ENCODE assay signal across 13 cellular contexts in genomic region chr19:12675940-12676339, GRCh38. TPM values are rescaled to one million over a fixed set of nuclear protein-coding genes. Genes with fewer than 3 reads are reported as not detected.
"Had no signal": no experiment of that assay in that cellular context is flagged by ENCODE, and none has a peak within 500 bp of the region (broad histone marks: within the 10 kb centered on the region; RNA-seq: fewer than 3 reads in every experiment).

No MANE protein-coding gene starts in this region.

- H3K9me3 ChIP-seq: adrenal gland, neutrophil, suprapubic skin, upper lobe of left lung had no signal

- H3K4me3 ChIP-seq: adrenal gland, cardiac muscle cell, lung, skin epidermis, suprapubic skin, upper lobe of left lung had no signal

- H3K4me3 Mint-ChIP-seq: activated naive CD4-positive, alpha-beta T cell treated with anti-CD3 and anti-CD28 coated beads for 36 hours; stimulated activated naive CD8-positive, alpha-beta T cell treated with anti-CD3 and anti-CD28 coated beads, Interleukin-15, Interleukin-2, amounts not matched to agents 100 ng/mL and 50 ng/mL, for 24 hours had no signal

- H3K27ac Mint-ChIP-seq: activated naive CD4-positive, alpha-beta T cell treated with anti-CD3 and anti-CD28 coated beads for 36 hours had no signal

- H3K9me3 Mint-ChIP-seq: activated CD4-positive, alpha-beta T cell treated with anti-CD3 and anti-CD28 coated beads, Interleukin-2, amount 10 ng/mL, durations not matched to agents 24 days and 14 days; activated naive CD4-positive, alpha-beta T cell treated with anti-CD3 and anti-CD28 coated beads for 36 hours; naive B cell; stimulated activated naive CD8-positive, alpha-beta T cell treated with anti-CD3 and anti-CD28 coated beads, Interleukin-15, Interleukin-2, amounts not matched to agents 100 ng/mL and 50 ng/mL, for 24 hours had no signal

- H3K4me1 ChIP-seq: adrenal gland had no signal

- H3K27ac ChIP-seq: adrenal gland, cardiac muscle cell, skin epidermis, suprapubic skin, upper lobe of left lung had no signal

- H3K27me3 ChIP-seq: adrenal gland, cardiac muscle cell, neutrophil, suprapubic skin, upper lobe of left lung had no signal

RNA-seq across cellular contexts. Expression of gene GNG14, which starts 11.9 kb away (rescaled TPM):
- total RNA-seq: activated CD4-positive, alpha-beta T cell treated with anti-CD3 and anti-CD28 coated beads, Interleukin-2, amount 10 ng/mL, durations not matched to agents 24 days and 14 days; activated naive CD4-positive, alpha-beta T cell treated with anti-CD3 and anti-CD28 coated beads for 36 hours; adrenal gland; lung; suprapubic skin; T-helper 2 cell treated with Interferon-gamma antibody and Interleukin-4, amounts not matched to agents 100 ng/mL and 5 ng/mL, for 36 hours; upper lobe of left lung had no signal
- polyA plus RNA-seq: adrenal gland, cardiac muscle cell, esophagus, lung had no signal
